ENCODE assay signal across 21 cellular contexts in the genomic region with DNA sequence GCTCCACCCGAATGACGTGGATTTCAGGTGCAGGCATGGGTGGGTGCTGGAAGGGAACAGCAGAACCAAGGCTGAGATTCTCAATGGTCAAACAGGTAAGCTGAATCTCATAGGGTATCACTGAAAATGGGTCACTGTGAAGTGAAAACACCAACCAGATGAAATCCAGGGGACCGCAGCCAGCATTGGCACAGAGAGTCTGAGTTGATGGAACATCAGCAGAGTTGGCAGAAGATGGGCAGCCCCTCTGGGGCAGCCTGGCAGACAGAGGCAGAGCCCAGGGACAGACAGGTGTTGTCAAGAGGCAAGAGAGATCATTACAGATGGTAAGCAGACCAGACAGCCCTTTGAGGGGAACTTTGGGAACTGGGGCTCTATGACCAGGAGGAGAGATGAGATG. TPM values are rescaled to one million over a fixed set of nuclear protein-coding genes. Genes with fewer than 3 reads are reported as not detected.
A peak's percentile ranks its signal among the peaks of the same experiment; 100 is the strongest.
DNase-seq lines count a peak whose midpoint lies in the region; ATAC-seq, FAIRE-seq and TF ChIP-seq lines count a peak whose summit lies in the region.
"Had no signal": no experiment of that assay in that cellular context is flagged by ENCODE, and none has a peak within 500 bp of the region (broad histone marks: within the 10 kb centered on the region; RNA-seq: fewer than 3 reads in every experiment).

No MANE protein-coding gene starts in this region.

- H4K20me1 ChIP-seq in astrocyte (ENCODE audit: insufficient read depth, low read length) = peaks cover 100% of the 10 kb centered on the region

- no peaks in the 10 kb centered on the region for H3K27me3 Mint-ChIP-seq in activated naive CD8-positive, alpha-beta T cell
- H3K27me3 Mint-ChIP-seq in activated naive CD8-positive, alpha-beta T cell treated with anti-CD3 and anti-CD28 coated beads, Interleukin-2, amount 50 U/mL, for 24 hours = no peaks in the 10 kb centered on the region
- H3K27me3 Mint-ChIP-seq in astrocyte (ENCODE audit: low read depth, unreplicated experiment) = no peaks in the 10 kb centered on the region

- no peak overlapping the region for H3K4me3 ChIP-seq in astrocyte (ENCODE audit: insufficient read depth, low read depth, low read length)
- H3K4me3 ChIP-seq in neutrophil (ENCODE audit: low read depth in 1 of 2, low read length in 1 of 2) = peak overlapping the region; percentile 10 to 37
- H3K4me3 ChIP-seq in uterus = no peak overlapping the region
- H3K4me3 ChIP-seq: HAP-1 had no signal

- peak overlapping the region; percentile 82 for H3K27ac Mint-ChIP-seq in activated naive CD8-positive, alpha-beta T cell
- H3K27ac Mint-ChIP-seq in activated naive CD8-positive, alpha-beta T cell treated with anti-CD3 and anti-CD28 coated beads, Interleukin-2, amount 50 U/mL, for 24 hours = no peak overlapping the region
- H3K27ac Mint-ChIP-seq in astrocyte (ENCODE audit: unreplicated experiment) = peak overlapping the region; percentile 63
- H3K27ac Mint-ChIP-seq: activated T-cell treated with anti-CD3 and anti-CD28 coated beads, Interleukin-2, amount 50 U/mL, for 72 hours had no signal

- peaks cover 99% of the 10 kb centered on the region for H3K79me2 ChIP-seq in astrocyte (ENCODE audit: insufficient read depth, low read length)

- no peaks in the 10 kb centered on the region for H3K9me3 ChIP-seq in astrocyte (ENCODE audit: insufficient read depth, low read depth, low read length)
- H3K9me3 ChIP-seq in neutrophil = no peaks in the 10 kb centered on the region
- H3K9me3 ChIP-seq in uterus = no peaks in the 10 kb centered on the region

- DNase-seq in activated naive CD8-positive, alpha-beta T cell treated with anti-CD3 and anti-CD28 coated beads, Interleukin-2, amount 50 U/mL, for 24 hours = no peak
- DNase-seq in astrocyte (ENCODE audit: low read depth) = no peak
- no peak for DNase-seq in uterus
- no peak for DNase-seq in DMS114 treated with DMSO at 0.1 percent for 48 hours (lab: John Stamatoyannopoulos, UW; ENCODE audit: unreplicated experiment)
- no peak for DNase-seq in stimulated activated CD4-positive, alpha-beta T cell treated with anti-CD3 and anti-CD28 coated beads, Interleukin-4, amount 100 ng/mL, for 4 hours
- DNase-seq: activated T-cell treated with anti-CD3 and anti-CD28 coated beads, Interleukin-2, amount 50 U/mL, for 72 hours; C1 segment of cervical spinal cord; DMS79 treated with DMSO at 0.1 percent for 48 hours; glutamatergic neuron; midbrain; NCI-H1417 treated with DMSO at 0.1 percent for 48 hours; NCI-H524 treated with DMSO at 0.1 percent for 48 hours; SHP77; stimulated activated naive CD4-positive, alpha-beta T cell treated with Interleukin-2 at 50 U/mL for 16 hours; T-helper 1 cell had no signal

- H3K27me3 ChIP-seq in astrocyte (ENCODE audit: insufficient read depth, low read length) (no peaks in the 10 kb centered on the region), neutrophil (no peaks in the 10 kb centered on the region), uterus (no peaks in the 10 kb centered on the region)

- no peak for FAIRE-seq in astrocyte (lab: Jason Lieb, UNC)

- no peak overlapping the region for H3K4me2 ChIP-seq in astrocyte (ENCODE audit: low read length)

- H3K27ac ChIP-seq in astrocyte (ENCODE audit: low read depth, low read length) = peak overlapping the region; percentile 20
- peak overlapping the region; percentile 97 for H3K27ac ChIP-seq in neutrophil
- peak overlapping the region; percentile 13 to 95 for H3K27ac ChIP-seq in uterus

- no peak for ATAC-seq in activated naive CD8-positive, alpha-beta T cell treated with anti-CD3 and anti-CD28 coated beads, Interleukin-2, amount 50 U/mL, for 24 hours
- ATAC-seq in HG03571 (IDR thresholded peaks at IDR 0.05; ENCODE audit: unreplicated experiment) = no peak
- ATAC-seq: activated naive CD4-positive, alpha-beta T cell treated with anti-CD3 and anti-CD28 coated beads, Interleukin-2, amount 50 U/mL, for 72 hours; activated T-cell treated with anti-CD3 and anti-CD28 coated beads, Interleukin-2, amount 50 U/mL, for 72 hours; right cardiac atrium had no signal

- intact Hi-C loops in uterus (cut with DNase I; ENCODE audit: low total_unique reads) = no loop called here

- H3K9me3 Mint-ChIP-seq in activated naive CD8-positive, alpha-beta T cell (ENCODE audit: low read depth) = no peaks in the 10 kb centered on the region
- H3K9me3 Mint-ChIP-seq in activated naive CD8-positive, alpha-beta T cell treated with anti-CD3 and anti-CD28 coated beads, Interleukin-2, amount 50 U/mL, for 24 hours = peaks cover 12% of the 10 kb centered on the region
- H3K9me3 Mint-ChIP-seq in astrocyte (ENCODE audit: unreplicated experiment) = no peaks in the 10 kb centered on the region

- H2AFZ ChIP-seq in astrocyte (ENCODE audit: low read depth, low read length) = no peak overlapping the region

- TF ChIP-seq CTCF in astrocyte (IDR thresholded peaks at IDR 0.05; ENCODE audit: insufficient read depth, low read depth, low read length) (no peak), neutrophil (IDR thresholded peaks at IDR 0.05) (no peak), uterus (IDR thresholded peaks at IDR 0.05) (no peak)

- peak overlapping the region; percentile 2 for H3K9ac ChIP-seq in astrocyte (ENCODE audit: low read length)

- peaks cover 44% of the 10 kb centered on the region for H3K4me1 ChIP-seq in astrocyte (ENCODE audit: insufficient read depth, low read length)
- H3K4me1 ChIP-seq in neutrophil (ENCODE audit: control insufficient read depth in 1 of 2, insufficient read depth in 1 of 2, low read depth in 1 of 2, low read length in 1 of 2) = peaks cover 100% of the 10 kb centered on the region in 2 experiments
- peaks cover 7 to 22% of the 10 kb centered on the region in 2 donors for H3K4me1 ChIP-seq in uterus
- H3K4me1 ChIP-seq: HAP-1 had no signal

- H3K36me3 Mint-ChIP-seq in activated naive CD8-positive, alpha-beta T cell = peaks cover 8% of the 10 kb centered on the region
- H3K36me3 Mint-ChIP-seq in activated naive CD8-positive, alpha-beta T cell treated with anti-CD3 and anti-CD28 coated beads, Interleukin-2, amount 50 U/mL, for 24 hours (ENCODE audit: low read depth) = peaks cover 18% of the 10 kb centered on the region
- peaks cover 15% of the 10 kb centered on the region for H3K36me3 Mint-ChIP-seq in astrocyte (ENCODE audit: low read depth, unreplicated experiment)

- no peak overlapping the region for H3K4me3 Mint-ChIP-seq in activated naive CD8-positive, alpha-beta T cell
- H3K4me3 Mint-ChIP-seq in activated naive CD8-positive, alpha-beta T cell treated with anti-CD3 and anti-CD28 coated beads, Interleukin-2, amount 50 U/mL, for 24 hours = no peak overlapping the region
- H3K4me3 Mint-ChIP-seq in astrocyte (ENCODE audit: unreplicated experiment) = no peak overlapping the region
- H3K4me3 Mint-ChIP-seq: activated T-cell treated with anti-CD3 and anti-CD28 coated beads, Interleukin-2, amount 50 U/mL, for 72 hours had no signal

- no peak for TF ChIP-seq POLR2A in uterus (IDR thresholded peaks at IDR 0.05)

- H3K36me3 ChIP-seq in astrocyte (ENCODE audit: insufficient read depth, low read length) (peaks cover 40% of the 10 kb centered on the region), neutrophil (no peaks in the 10 kb centered on the region), uterus (no peaks in the 10 kb centered on the region)
- H3K36me3 ChIP-seq: HAP-1 had no signal

- peaks cover 84% of the 10 kb centered on the region for H3K4me1 Mint-ChIP-seq in activated naive CD8-positive, alpha-beta T cell (ENCODE audit: low read depth)
- H3K4me1 Mint-ChIP-seq in activated naive CD8-positive, alpha-beta T cell treated with anti-CD3 and anti-CD28 coated beads, Interleukin-2, amount 50 U/mL, for 24 hours = peaks cover 73% of the 10 kb centered on the region
- H3K4me1 Mint-ChIP-seq in astrocyte (ENCODE audit: low read depth, unreplicated experiment) = peaks cover 79% of the 10 kb centered on the region

RNA-seq across cellular contexts. Expression of a gene that starts 48.0 kb away (rescaled TPM):
- total RNA-seq in astrocyte (1,163 and 1,186 TPM in 2 replicates), uterus (100 to 1,000 TPM; 147 to 538 (median 343) TPM)

Comparison
In these comparisons a context has a peak if more than half of its experiments do, and no peak if none do; other contexts are left out.
1. H3K27ac ChIP-seq: peak in every context shown above with its lines; median percentile 97 in neutrophil; 54 in uterus; 20 in astrocyte.
2. H3K4me3 ChIP-seq: peak in neutrophil (2 of 2); none in astrocyte (single experiment) and uterus (0 of 2).